In genomic region chr10:57102234-57102633, GRCh38 we compare ENCODE assay signal across 1 cellular context.
TF ChIP-seq lines count a peak whose summit lies in the region.

No MANE protein-coding gene starts in this region.

TF ChIP-seq in GM23338, 12 proteins besides CTCF, POLR2A, EP300 and RAD21 (continued from another document):
- TF ChIP-seq POLR2AphosphoS5 (IDR thresholded peaks at IDR 0.05; ENCODE audit: low read depth): no peak
- TF ChIP-seq REST (IDR thresholded peaks at IDR 0.05; ENCODE audit: unreplicated experiment): no peak
- TF ChIP-seq STAT1 (IDR thresholded peaks at IDR 0.05; ENCODE audit: unreplicated experiment): no peak
- TF ChIP-seq, protein P1, sequence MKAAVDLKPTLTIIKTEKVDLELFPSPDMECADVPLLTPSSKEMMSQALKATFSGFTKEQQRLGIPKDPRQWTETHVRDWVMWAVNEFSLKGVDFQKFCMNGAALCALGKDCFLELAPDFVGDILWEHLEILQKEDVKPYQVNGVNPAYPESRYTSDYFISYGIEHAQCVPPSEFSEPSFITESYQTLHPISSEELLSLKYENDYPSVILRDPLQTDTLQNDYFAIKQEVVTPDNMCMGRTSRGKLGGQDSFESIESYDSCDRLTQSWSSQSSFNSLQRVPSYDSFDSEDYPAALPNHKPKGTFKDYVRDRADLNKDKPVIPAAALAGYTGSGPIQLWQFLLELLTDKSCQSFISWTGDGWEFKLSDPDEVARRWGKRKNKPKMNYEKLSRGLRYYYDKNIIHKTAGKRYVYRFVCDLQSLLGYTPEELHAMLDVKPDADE (IDR thresholded peaks at IDR 0.05): no peak
- TF ChIP-seq CREB1 (CRISPR knock-in tag; IDR thresholded peaks at IDR 0.05; ENCODE audit: low read depth): 0 out of 2 replicates have a peak, but pooled peaks have one; percentile 15
- TF ChIP-seq ZNF462 (CRISPR knock-in tag; IDR thresholded peaks at IDR 0.05): peak; percentile 26; the same call in 1 of the 2 replicates
TF ChIP-seq in GM23338: peak in this region for 2.
